In genomic region chr6:903746-904145, GRCh38 we compare ENCODE assay signal across 23 cellular contexts.
DNase-seq lines count a peak whose midpoint lies in the region; TF ChIP-seq lines count a peak whose summit lies in the region.
"Had no signal": no experiment of that assay in that cellular context is flagged by ENCODE, and none has a peak within 500 bp of the region (broad histone marks: within the 10 kb centered on the region; RNA-seq: fewer than 3 reads in every experiment).

No MANE protein-coding gene starts in this region.

- DNase-seq in ACHN (peak; percentile 86), GM23248 (peak; percentile 37), RWPE1 (ENCODE audit: low spot score) (peak; percentile 23), foreskin fibroblast (peak; percentile 39 to 43), MM.1S (no peak), DMS53 (lab: John Stamatoyannopoulos, UW) (no peak), superior temporal gyrus (ENCODE audit: extremely low spot score) (no peak), CD14-positive monocyte (ENCODE audit: low spot score) (no peak)
- DNase-seq: activated CD4-positive, alpha-beta T cell treated with anti-CD3 and anti-CD28 coated beads, Interleukin-2, amount 50 U/mL, for 4 hours; activated gamma-delta T cell; CD4-positive, alpha-beta memory T cell; DMS79; naive thymus-derived CD4-positive, alpha-beta T cell; NCI-H1436 treated with DMSO at 0.1 percent for 48 hours; NCI-H2227 treated with DMSO at 0.1 percent for 48 hours; NCI-H774; PC-3; right cardiac atrium; SJCRH30; stimulated activated CD4-positive, alpha-beta T cell treated with anti-CD3 and anti-CD28 coated beads, Interleukin-15, amount 100 ng/mL, for 24 hours; T-helper 17 cell had no signal

- CTCF ChIA-PET in RWPE1 (lab: Yijun Ruan, JAX): interaction anchor here (0.5 to 1.5 kb wide), 2 partner anchors 9 to 563 kb away, joined by 3 to 5 read pairs; no protein-coding TSS in a partner anchor

- peaks cover 0 to 3% (median 0%) of the 10 kb centered on the region in 7 donors for H3K9me3 Mint-ChIP-seq in CD14-positive monocyte

- H3K9ac ChIP-seq in GM23248 (no peak overlapping the region), MM.1S (ENCODE audit: low read length) (no peak overlapping the region)

- H3K4me1 Mint-ChIP-seq in CD14-positive monocyte: no peaks in the 10 kb centered on the region
- H3K4me1 Mint-ChIP-seq: CD4-positive, alpha-beta memory T cell; naive thymus-derived CD4-positive, alpha-beta T cell had no signal

- no peak overlapping the region for H3K4me2 ChIP-seq in GM23248 (ENCODE audit: unreplicated experiment)
- H3K4me2 ChIP-seq in MM.1S (ENCODE audit: low read depth, low read length): no peak overlapping the region

- no peak overlapping the region for H3K4me3 Mint-ChIP-seq in CD14-positive monocyte
- H3K4me3 Mint-ChIP-seq: CD4-positive, alpha-beta memory T cell; naive thymus-derived CD4-positive, alpha-beta T cell; T-helper 17 cell had no signal

- H3K36me3 Mint-ChIP-seq in CD14-positive monocyte: no peaks in the 10 kb centered on the region
- H3K36me3 Mint-ChIP-seq: CD4-positive, alpha-beta memory T cell; naive thymus-derived CD4-positive, alpha-beta T cell had no signal

- peaks cover 13% of the 10 kb centered on the region for H3K27me3 ChIP-seq in GM23248 (replicated peaks; ENCODE audit: insufficient read depth)
- H3K27me3 ChIP-seq in MM.1S (replicated peaks; ENCODE audit: insufficient read depth, low read length): no peaks in the 10 kb centered on the region
- H3K27me3 ChIP-seq: gastroesophageal sphincter, SJCRH30 had no signal

- POLR2A ChIA-PET in RWPE1 (lab: Yijun Ruan, JAX; ENCODE audit: low non-redundant PET): no interaction called here

- H3K27ac Mint-ChIP-seq in CD14-positive monocyte: peak overlapping the region in 1 of 7 donors; percentile 57
- H3K27ac Mint-ChIP-seq: CD4-positive, alpha-beta memory T cell; naive thymus-derived CD4-positive, alpha-beta T cell; T-helper 17 cell had no signal

- H3K27ac ChIP-seq in GM23248: no peak overlapping the region
- H3K27ac ChIP-seq in RWPE1: no peak overlapping the region
- no peak overlapping the region for H3K27ac ChIP-seq in MM.1S (ENCODE audit: low read length)
- H3K27ac ChIP-seq: SJCRH30, VCaP had no signal

- H3K4me1 ChIP-seq in GM23248 (ENCODE audit: insufficient read depth): no peaks in the 10 kb centered on the region
- H3K4me1 ChIP-seq in MM.1S (ENCODE audit: low read length): no peaks in the 10 kb centered on the region
- H3K4me1 ChIP-seq: SJCRH30 had no signal

- H3K27me3 Mint-ChIP-seq in CD14-positive monocyte (ENCODE audit: low read depth in 3 of 3): peaks cover 6 to 8% (median 7%) of the 10 kb centered on the region in 3 donors

- intact Hi-C loops in CD14-positive monocyte (cut with micrococcal nuclease): no loop called here

- WGBS in GM23248 (ENCODE audit: low coverage in 1 of 2, low lambda C conversion rate in 2 of 2, missing lambda C conversion rate in 2 of 2), 2 experiments: 3 to 7% methylated on average over 6 of the region's 6 CpGs

- no peaks in the 10 kb centered on the region for H3K9me2 ChIP-seq in GM23248 (ENCODE audit: insufficient read depth)
- no peaks in the 10 kb centered on the region for H3K9me2 ChIP-seq in MM.1S (replicated peaks; ENCODE audit: insufficient read depth, low read length)

- H3K36me3 ChIP-seq in GM23248 (ENCODE audit: low read depth) (no peaks in the 10 kb centered on the region), MM.1S (replicated peaks; ENCODE audit: insufficient read depth, low read length) (no peaks in the 10 kb centered on the region)
- H3K36me3 ChIP-seq: gastroesophageal sphincter, SJCRH30 had no signal

- TF ChIP-seq CTCF in RWPE1 (conservative IDR thresholded peaks at IDR 0.05; ENCODE audit: low read depth): no peak
- no peak for TF ChIP-seq CTCF in foreskin fibroblast (IDR thresholded peaks at IDR 0.05; ENCODE audit: low read depth, low read length)
- TF ChIP-seq CTCF in MM.1S (IDR thresholded peaks at IDR 0.05; ENCODE audit: low read length): no peak
- no peak for TF ChIP-seq CTCF in CD14-positive monocyte (IDR thresholded peaks at IDR 0.05)

- H3K79me2 ChIP-seq in GM23248 (ENCODE audit: insufficient read depth) (no peaks in the 10 kb centered on the region), MM.1S (ENCODE audit: low read length) (no peaks in the 10 kb centered on the region)

- H3K9me3 ChIP-seq in GM23248 (ENCODE audit: low read depth) (no peaks in the 10 kb centered on the region), MM.1S (replicated peaks; ENCODE audit: insufficient read depth, low read length) (no peaks in the 10 kb centered on the region)
- H3K9me3 ChIP-seq: gastroesophageal sphincter, SJCRH30 had no signal

- no peaks in the 10 kb centered on the region for H4K20me1 ChIP-seq in GM23248 (ENCODE audit: insufficient read depth)
- H4K20me1 ChIP-seq in MM.1S (ENCODE audit: insufficient read depth, low read length): no peaks in the 10 kb centered on the region

- H2AFZ ChIP-seq in GM23248: no peak overlapping the region
- no peak overlapping the region for H2AFZ ChIP-seq in MM.1S (ENCODE audit: low read length)

- H3K4me3 ChIP-seq in GM23248 (no peak overlapping the region), foreskin fibroblast (ENCODE audit: low read depth in 1 of 2, low read length in 2 of 2) (no peak overlapping the region), MM.1S (ENCODE audit: low read length) (no peak overlapping the region)
- H3K4me3 ChIP-seq: gastroesophageal sphincter, SJCRH30 had no signal

- in situ Hi-C loops in ACHN (cut with HindIII; ENCODE audit: low pct_ligation_motif_present, low pct_unique_long_range_greater_than_20kb, low sequenced_read_pairs) (no loop called here), GM23248 (cut with MboI) (loop anchor here (25.0 kb wide), 1 partner anchor 484 kb away; the partner anchor contains the start of gene FOXF2)

- H3F3A ChIP-seq in GM23248 (ENCODE audit: insufficient read depth) (no peaks in the 10 kb centered on the region), MM.1S (ENCODE audit: insufficient read depth, low read length) (no peaks in the 10 kb centered on the region)

Comparison
In these comparisons a context has a peak if more than half of its experiments do, and no peak if none do; other contexts are left out.
1. DNase-seq: peak in ACHN (single experiment), GM23248 (single experiment), RWPE1 (single experiment) and foreskin fibroblast (2 of 2); none in MM.1S (single experiment), DMS53 (single experiment), superior temporal gyrus (single experiment) and CD14-positive monocyte (single experiment).